ENCODE assay signal across 11 cellular contexts in the genomic region with DNA sequence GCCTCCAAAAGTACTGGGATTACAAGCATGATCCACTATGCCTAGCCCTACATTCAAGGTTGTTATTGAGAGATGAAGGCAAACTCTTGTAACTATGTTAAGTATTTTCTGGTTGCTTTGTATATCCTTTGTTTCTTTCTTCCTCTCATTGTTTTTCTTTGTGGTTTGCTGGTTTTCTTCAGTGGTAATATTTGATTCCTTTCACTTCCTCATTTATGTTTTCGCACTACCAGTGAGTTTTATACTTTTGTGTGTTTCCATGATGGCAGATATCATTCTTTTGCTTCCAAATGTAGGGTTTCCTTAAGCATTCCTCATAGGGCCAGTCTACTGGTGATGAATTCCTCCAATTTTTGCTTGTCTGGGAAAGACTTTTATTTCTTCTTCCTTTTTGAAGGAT.
DNase-seq lines count a peak whose midpoint lies in the region; ATAC-seq and TF ChIP-seq lines count a peak whose summit lies in the region.
"Had no signal": no experiment of that assay in that cellular context is flagged by ENCODE, and none has a peak within 500 bp of the region (broad histone marks: within the 10 kb centered on the region; RNA-seq: fewer than 3 reads in every experiment).

No MANE protein-coding gene starts in this region.

- H3K4me1 ChIP-seq in aorta (ENCODE audit: control insufficient read depth in 1 of 2, insufficient read depth in 2 of 2, low read length in 2 of 2): no peaks in the 10 kb centered on the region
- no peaks in the 10 kb centered on the region for H3K4me1 ChIP-seq in SJCRH30

- no peak overlapping the region for H3K4me3 Mint-ChIP-seq in type B pancreatic cell
- H3K4me3 Mint-ChIP-seq: dendritic cell treated with granulocyte-macrophage colony-stimulating factor and Interleukin-4, amounts not matched to agents 40 ng/mL and 50 ng/mL, for 4 days had no signal

- H3K36me3 ChIP-seq in aorta (ENCODE audit: control insufficient read depth in 1 of 2, insufficient read depth in 2 of 2, low read length in 1 of 2) (no peaks in the 10 kb centered on the region), SJCRH30 (0 out of 2 replicates have a peak, but pooled peaks cover 2% of the 10 kb centered on the region)

- 90 to 94% methylated on average over 1 of the region's 1 CpG for WGBS in aorta, 2 donors

- intact Hi-C loops in aorta (cut with DNase I): no loop called here

- no peaks in the 10 kb centered on the region for H3K27me3 Mint-ChIP-seq in type B pancreatic cell

- H3K9me3 ChIP-seq in aorta (ENCODE audit: control insufficient read depth, low read length): no peaks in the 10 kb centered on the region
- peaks cover 20% of the 10 kb centered on the region for H3K9me3 ChIP-seq in SJCRH30 (replicated peaks)

- no peak overlapping the region for H3K27ac Mint-ChIP-seq in type B pancreatic cell
- H3K27ac Mint-ChIP-seq: dendritic cell treated with granulocyte-macrophage colony-stimulating factor and Interleukin-4, amounts not matched to agents 40 ng/mL and 50 ng/mL, for 4 days had no signal

- peaks cover 15% of the 10 kb centered on the region for H3K4me1 Mint-ChIP-seq in type B pancreatic cell (ENCODE audit: unreplicated experiment)

- H3K27ac ChIP-seq in aorta (ENCODE audit: low read depth in 1 of 2, low read length in 2 of 2): no peak overlapping the region
- no peak overlapping the region for H3K27ac ChIP-seq in SJCRH30

- peaks cover 62% of the 10 kb centered on the region for H3K36me3 Mint-ChIP-seq in type B pancreatic cell

- TF ChIP-seq POLR2A in GM18505 (IDR thresholded peaks at IDR 0.05; ENCODE audit: borderline replicate concordance, extremely low read depth, insufficient read depth, insufficient read length): no peak

- H3K9me3 Mint-ChIP-seq in type B pancreatic cell: peaks cover 34% of the 10 kb centered on the region

- H3K4me3 ChIP-seq in aorta (ENCODE audit: low read length in 2 of 2) (no peak overlapping the region), SJCRH30 (no peak overlapping the region)

- DNase-seq in astrocyte of the hippocampus (ENCODE audit: low read depth, low spot score): peak; percentile 14
- no peak for DNase-seq in activated effector memory CD4-positive, alpha-beta T cell treated with Interleukin-2 at 50 U/mL for 16 hours
- no peak for DNase-seq in aorta
- DNase-seq in type B pancreatic cell (ENCODE audit: extremely low spot score, unreplicated experiment): no peak
- DNase-seq in SJCRH30: no peak
- DNase-seq: NCI-H1105; stimulated activated CD4-positive, alpha-beta T cell treated with anti-CD3 and anti-CD28 coated beads, Interleukin-4, amount 100 ng/mL, for 4 hours had no signal

- ATAC-seq in GM18505 (IDR thresholded peaks at IDR 0.05; ENCODE audit: unreplicated experiment) (peak; percentile 84), GM21526 (IDR thresholded peaks at IDR 0.05; ENCODE audit: low FRiP score, unreplicated experiment) (peak; percentile 79), HG03442 (IDR thresholded peaks at IDR 0.05; ENCODE audit: unreplicated experiment) (peak; percentile 87), aorta (ENCODE audit: low FRiP score) (no peak)

- H3K27me3 ChIP-seq in aorta (ENCODE audit: control insufficient read depth in 1 of 2, insufficient read depth in 2 of 2, low read length in 1 of 2) (no peaks in the 10 kb centered on the region), SJCRH30 (no peaks in the 10 kb centered on the region)

- TF ChIP-seq CTCF in type B pancreatic cell (conservative IDR thresholded peaks at IDR 0.05): no peak
